8 cellular contexts compared by ENCODE assay signal in genomic region chr3:59212128-59212764, GRCh38.
A peak's percentile ranks its signal among the peaks of the same experiment; 100 is the strongest.
DNase-seq lines count a peak whose midpoint lies in the region; ATAC-seq and TF ChIP-seq lines count a peak whose summit lies in the region.

No MANE protein-coding gene starts in this region.

- H3K4me1 ChIP-seq in liver (ENCODE audit: control insufficient read depth in 4 of 4, insufficient read depth in 4 of 4, low read length in 3 of 4): no peaks in the 10 kb centered on the region
- no peaks in the 10 kb centered on the region for H3K4me1 ChIP-seq in uterus

- no peaks in the 10 kb centered on the region for H3K27me3 ChIP-seq in liver (ENCODE audit: control insufficient read depth in 4 of 4, insufficient read depth in 4 of 4, low read length in 3 of 4)
- no peaks in the 10 kb centered on the region for H3K27me3 ChIP-seq in uterus

- TF ChIP-seq RAD21 in liver (IDR thresholded peaks at IDR 0.05): peak; percentile 86 to 87

- no peaks in the 10 kb centered on the region for H3K9me3 ChIP-seq in liver (ENCODE audit: control insufficient read depth in 4 of 4, low read length in 3 of 4)
- H3K9me3 ChIP-seq in uterus: no peaks in the 10 kb centered on the region

- DNase-seq in COLO668 (lab: John Stamatoyannopoulos, UW; ENCODE audit: unreplicated experiment): peak; percentile 1
- DNase-seq in NOMO-1 (lab: John Stamatoyannopoulos, UW; ENCODE audit: unreplicated experiment in 2 of 2): peak; percentile 67 to 69
- peak; percentile 44 for DNase-seq in cerebellum (ENCODE audit: low spot score)
- DNase-seq in uterus: no peak
- DNase-seq in activated CD8-positive, alpha-beta memory T cell treated with anti-CD3 and anti-CD28 coated beads for 24 hours: no peak

- H3K4me3 ChIP-seq in liver (ENCODE audit: low read depth in 1 of 3, low read length in 3 of 3): no peak overlapping the region
- no peak overlapping the region for H3K4me3 ChIP-seq in uterus

- ATAC-seq in GM18870 (IDR thresholded peaks at IDR 0.05; ENCODE audit: unreplicated experiment) (peak; percentile 73), HG03439 (IDR thresholded peaks at IDR 0.05; ENCODE audit: unreplicated experiment) (peak; percentile 61)

- peak; percentile 74 for TF ChIP-seq CTCF in liver (IDR thresholded peaks at IDR 0.05; ENCODE audit: low read depth, low read length, missing input control)
- TF ChIP-seq CTCF in uterus (IDR thresholded peaks at IDR 0.05): peak; percentile 56 to 73 (median 66)

- intact Hi-C loops in uterus (cut with DNase I; ENCODE audit: low total_unique reads): no loop called here

- H3K9ac ChIP-seq in liver (ENCODE audit: low read depth in 1 of 2, low read length in 2 of 2): no peak overlapping the region

- no peaks in the 10 kb centered on the region for H3K36me3 ChIP-seq in liver (ENCODE audit: control insufficient read depth in 4 of 4, insufficient read depth in 3 of 4, low read depth in 1 of 4, low read length in 3 of 4)
- no peaks in the 10 kb centered on the region for H3K36me3 ChIP-seq in uterus

- no peak for TF ChIP-seq POLR2A in uterus (IDR thresholded peaks at IDR 0.05)

- H3K27ac ChIP-seq in liver (ENCODE audit: low read depth in 1 of 2, low read length in 2 of 2) (no peak overlapping the region), uterus (no peak overlapping the region)

TF ChIP-seq in liver, 16 proteins besides CTCF, POLR2A, EP300 and RAD21:
- TF ChIP-seq ZBTB33 (IDR thresholded peaks at IDR 0.05): no peak
- no peak for TF ChIP-seq TAF1 (conservative IDR thresholded peaks at IDR 0.05)
- TF ChIP-seq FOXA2 (IDR thresholded peaks at IDR 0.05): no peak
- TF ChIP-seq, protein P1, sequence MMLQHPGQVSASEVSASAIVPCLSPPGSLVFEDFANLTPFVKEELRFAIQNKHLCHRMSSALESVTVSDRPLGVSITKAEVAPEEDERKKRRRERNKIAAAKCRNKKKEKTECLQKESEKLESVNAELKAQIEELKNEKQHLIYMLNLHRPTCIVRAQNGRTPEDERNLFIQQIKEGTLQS (IDR thresholded peaks at IDR 0.05): no peak
- TF ChIP-seq FOXA1 (IDR thresholded peaks at IDR 0.05): no peak
- TF ChIP-seq YY1 (IDR thresholded peaks at IDR 0.05): no peak
- no peak for TF ChIP-seq GABPA (IDR thresholded peaks at IDR 0.05 in 1 of 2, conservative IDR thresholded peaks at IDR 0.05 in 1 of 2)
- no peak for TF ChIP-seq HNF4A (conservative IDR thresholded peaks at IDR 0.05)
- no peak for TF ChIP-seq SP1 (IDR thresholded peaks at IDR 0.05)
- TF ChIP-seq RXRA (IDR thresholded peaks at IDR 0.05): no peak
- TF ChIP-seq EGR1 (IDR thresholded peaks at IDR 0.05; ENCODE audit: low read depth in 2 of 2): no peak
- no peak for TF ChIP-seq REST (IDR thresholded peaks at IDR 0.05)
- TF ChIP-seq JUND (IDR thresholded peaks at IDR 0.05): no peak
- TF ChIP-seq, protein P2, sequence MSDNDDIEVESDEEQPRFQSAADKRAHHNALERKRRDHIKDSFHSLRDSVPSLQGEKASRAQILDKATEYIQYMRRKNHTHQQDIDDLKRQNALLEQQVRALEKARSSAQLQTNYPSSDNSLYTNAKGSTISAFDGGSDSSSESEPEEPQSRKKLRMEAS (IDR thresholded peaks at IDR 0.05): no peak
TF ChIP-seq in liver: peak in this region for 0.

Comparison
In these comparisons a context has a peak if more than half of its experiments do, and no peak if none do; other contexts are left out.
1. DNase-seq: peak in COLO668 (single experiment), NOMO-1 (2 of 2) and cerebellum (single experiment); none in uterus (0 of 2) and activated CD8-positive, alpha-beta memory T cell treated with anti-CD3 and anti-CD28 coated beads for 24 hours (single experiment).